Comparison of ENCODE assay signal across 23 cellular contexts in the genomic region with DNA sequence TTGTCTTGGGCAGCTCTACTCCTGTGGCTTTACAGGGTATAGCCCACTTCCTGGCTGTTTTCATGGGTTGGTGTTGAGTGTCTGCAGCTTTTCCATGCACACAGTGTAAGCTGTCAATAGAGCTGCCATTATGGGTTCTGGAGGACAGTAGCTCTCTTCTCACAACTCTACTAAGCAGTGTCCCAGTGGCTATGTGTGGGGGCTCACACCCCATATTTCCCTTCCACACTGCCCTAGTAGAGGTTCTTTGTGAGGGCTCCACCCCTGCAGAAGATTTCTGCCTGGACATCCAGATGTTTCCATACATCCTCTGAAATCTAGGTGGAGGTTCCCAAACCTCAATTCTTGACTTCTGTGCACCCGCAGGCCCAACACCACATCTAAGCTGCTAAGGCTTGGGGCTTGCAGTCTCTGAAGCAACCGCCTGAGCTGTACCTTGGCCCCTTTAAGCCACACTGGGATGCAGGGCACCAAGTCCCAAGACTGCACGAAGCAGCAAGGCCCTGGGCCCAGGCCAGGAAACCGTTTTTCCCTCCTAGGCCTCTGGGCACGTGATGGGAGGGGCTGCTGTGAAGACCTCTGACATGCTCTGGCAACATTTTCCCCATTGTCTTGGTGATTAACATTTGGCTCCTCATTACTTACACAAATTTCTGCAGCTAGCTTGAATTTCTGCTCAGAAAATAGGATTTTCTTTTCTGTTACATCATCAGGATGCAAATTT.
"Had no signal": no experiment of that assay in that cellular context is flagged by ENCODE, and none has a peak within 500 bp of the region (broad histone marks: within the 10 kb centered on the region; RNA-seq: fewer than 3 reads in every experiment).

No MANE protein-coding gene starts in this region.

- H3K27me3 Mint-ChIP-seq: naive B cell; natural killer cell treated with Interleukin-12 subunit alpha and Interleukin-12 subunit beta and Interleukin-15 and Interleukin-18, amount 100 ng/mL, for 72 hours; progenitor cell of endocrine pancreas; stimulated activated naive CD8-positive, alpha-beta T cell treated with anti-CD3 and anti-CD28 coated beads, Interleukin-15, Interleukin-2, amounts not matched to agents 100 ng/mL and 50 ng/mL, for 24 hours had no signal

- H3K27ac ChIP-seq: lower lobe of right lung, ovary, right atrium auricular region, skin epidermis, spleen, tibial nerve, upper lobe of left lung, vagina had no signal

- H3K4me3 Mint-ChIP-seq: mesothelial cell of epicardium; natural killer cell treated with Interleukin-12 subunit alpha and Interleukin-12 subunit beta and Interleukin-15 and Interleukin-18, amount 100 ng/mL, for 72 hours; stimulated activated effector memory CD8-positive, alpha-beta T cell treated with anti-CD3 and anti-CD28 coated beads, Interleukin-12 subunit alpha, Interleukin-12 subunit beta, amount 100 ng/mL, for 72 hours; stimulated activated naive CD8-positive, alpha-beta T cell treated with anti-CD3 and anti-CD28 coated beads, Interleukin-15, Interleukin-2, amounts not matched to agents 100 ng/mL and 50 ng/mL, for 24 hours had no signal

- H3K4me1 ChIP-seq: right atrium auricular region, spleen, tibial nerve had no signal

- H3K36me3 ChIP-seq: ovary had no signal

- H3K4me3 ChIP-seq: lower lobe of right lung, ovary, right atrium auricular region, skin epidermis, spleen, tibial nerve, upper lobe of left lung, vagina had no signal

- H3K27me3 ChIP-seq: ovary, right atrium auricular region, spleen, tibial nerve, upper lobe of left lung, vagina had no signal

- DNase-seq: hippocampal formation; kidney glomerular epithelial cell; left cardiac atrium; lower lobe of right lung; mesendoderm; naive B cell; ovary; spleen; stimulated activated CD4-positive, alpha-beta T cell treated with anti-CD3 and anti-CD28 coated beads, Interleukin-4, amount 100 ng/mL, for 24 hours; stimulated activated naive CD4-positive, alpha-beta T cell; substantia nigra; upper lobe of left lung had no signal

- H3K9me3 ChIP-seq: lower lobe of right lung, ovary, right atrium auricular region, tibial nerve, vagina had no signal

- ATAC-seq: left cardiac atrium; left lobe of liver; lower lobe of right lung; natural killer cell treated with Interleukin-12 subunit alpha and Interleukin-12 subunit beta and Interleukin-15 and Interleukin-18, amount 100 ng/mL, for 72 hours; sciatic nerve; stimulated activated effector memory CD8-positive, alpha-beta T cell treated with anti-CD3 and anti-CD28 coated beads, Interleukin-12 subunit alpha, Interleukin-12 subunit beta, amount 100 ng/mL, for 72 hours had no signal

- H3K27ac Mint-ChIP-seq: mesothelial cell of epicardium; naive B cell; natural killer cell treated with Interleukin-12 subunit alpha and Interleukin-12 subunit beta and Interleukin-15 and Interleukin-18, amount 100 ng/mL, for 72 hours; progenitor cell of endocrine pancreas; stimulated activated effector memory CD8-positive, alpha-beta T cell treated with anti-CD3 and anti-CD28 coated beads, Interleukin-12 subunit alpha, Interleukin-12 subunit beta, amount 100 ng/mL, for 72 hours; stimulated activated naive CD8-positive, alpha-beta T cell treated with anti-CD3 and anti-CD28 coated beads, Interleukin-15, Interleukin-2, amounts not matched to agents 100 ng/mL and 50 ng/mL, for 24 hours had no signal

- H3K9me3 Mint-ChIP-seq: stimulated activated effector memory CD8-positive, alpha-beta T cell treated with anti-CD3 and anti-CD28 coated beads, Interleukin-12 subunit alpha, Interleukin-12 subunit beta, amount 100 ng/mL, for 72 hours had no signal
